10 cellular contexts compared by ENCODE assay signal in genomic region chr12:110669193-110669502, GRCh38. TPM values are rescaled to one million over a fixed set of nuclear protein-coding genes. Genes with fewer than 3 reads are reported as not detected.
DNase-seq lines count a peak whose midpoint lies in the region; ATAC-seq lines count a peak whose summit lies in the region.
"Had no signal": no experiment of that assay in that cellular context is flagged by ENCODE, and none has a peak within 500 bp of the region (broad histone marks: within the 10 kb centered on the region; RNA-seq: fewer than 3 reads in every experiment).

No MANE protein-coding gene starts in this region.

- POLR2A ChIA-PET in CD4-positive, alpha-beta memory T cell (lab: Charles Lee; ENCODE audit: partially characterized antibody) = no interaction called here

- H3K4me3 Mint-ChIP-seq in CD4-positive, alpha-beta memory T cell = peak overlapping the region in 4 of 8 donors; percentile 10 to 69 (median 40)

- H3K27me3 Mint-ChIP-seq in CD4-positive, alpha-beta memory T cell = no peaks in the 10 kb centered on the region

- no peak overlapping the region for H3K4me3 ChIP-seq in CD4-positive, alpha-beta memory T cell (ENCODE audit: low read length in 2 of 2)
- H3K4me3 ChIP-seq: adrenal gland, ovary had no signal

- no peak overlapping the region for H3K27ac ChIP-seq in CD4-positive, alpha-beta memory T cell (ENCODE audit: low read depth, low read length)
- H3K27ac ChIP-seq: adrenal gland, ovary had no signal

- peak overlapping the region in 5 of 7 donors; percentile 6 to 71 (median 49) for H3K27ac Mint-ChIP-seq in CD4-positive, alpha-beta memory T cell
- H3K27ac Mint-ChIP-seq in activated naive CD4-positive, alpha-beta T cell treated with anti-CD3 and anti-CD28 coated beads, Interleukin-2, amount 50 U/mL, for 72 hours = peak overlapping the region; percentile 76 to 95

- H3K36me3 ChIP-seq in CD4-positive, alpha-beta memory T cell (ENCODE audit: insufficient read depth, low read length) = no peaks in the 10 kb centered on the region
- H3K36me3 ChIP-seq: adrenal gland, ovary had no signal

- DNase-seq in CD4-positive, alpha-beta memory T cell = no peak
- no peak for DNase-seq in activated naive CD4-positive, alpha-beta T cell treated with anti-CD3 and anti-CD28 coated beads, Interleukin-2, amount 50 U/mL, for 72 hours (ENCODE audit: low spot score in 2 of 2)
- no peak for DNase-seq in UCSD-AML1 (lab: John Stamatoyannopoulos, UW; ENCODE audit: unreplicated experiment)
- no peak for DNase-seq in GM19238 (ENCODE audit: insufficient read length, low spot score)
- DNase-seq in NCI-H187 treated with DMSO at 0.1 percent for 48 hours (lab: John Stamatoyannopoulos, UW) = no peak
- DNase-seq: adrenal gland, ovary had no signal

- intact Hi-C loops in CD4-positive, alpha-beta memory T cell (cut with micrococcal nuclease) = no loop called here

- H3K4me1 Mint-ChIP-seq in CD4-positive, alpha-beta memory T cell = peaks cover 16 to 28% (median 22%) of the 10 kb centered on the region in 4 donors

- ATAC-seq in GM18909 (IDR thresholded peaks at IDR 0.05; ENCODE audit: poor library complexity, unreplicated experiment) = peak; percentile 30
- ATAC-seq in HG03108 (IDR thresholded peaks at IDR 0.05; ENCODE audit: unreplicated experiment) = peak; percentile 31
- ATAC-seq in activated naive CD4-positive, alpha-beta T cell treated with anti-CD3 and anti-CD28 coated beads, Interleukin-2, amount 50 U/mL, for 72 hours = no peak
- no peak for ATAC-seq in GM19397 (IDR thresholded peaks at IDR 0.05; ENCODE audit: unreplicated experiment)

- CTCF ChIA-PET in CD4-positive, alpha-beta memory T cell (lab: Charles Lee; ENCODE audit: partially characterized antibody) = no interaction called here

- H3K27me3 ChIP-seq in CD4-positive, alpha-beta memory T cell (ENCODE audit: insufficient read depth, low read length) = no peaks in the 10 kb centered on the region
- H3K27me3 ChIP-seq: adrenal gland, ovary had no signal

- no peaks in the 10 kb centered on the region for H3K9me3 ChIP-seq in CD4-positive, alpha-beta memory T cell (ENCODE audit: control insufficient read depth in 1 of 2, low read length in 2 of 2)
- H3K9me3 ChIP-seq: adrenal gland, ovary had no signal

- H3K9me3 Mint-ChIP-seq in CD4-positive, alpha-beta memory T cell = peaks cover under 1 to 34% (median 22%) of the 10 kb centered on the region in 8 donors
- peaks cover 8 to 12% of the 10 kb centered on the region in 2 donors for H3K9me3 Mint-ChIP-seq in activated naive CD4-positive, alpha-beta T cell treated with anti-CD3 and anti-CD28 coated beads, Interleukin-2, amount 50 U/mL, for 72 hours

- H3K36me3 Mint-ChIP-seq in CD4-positive, alpha-beta memory T cell = peaks cover 33 to 42% of the 10 kb centered on the region in 2 donors
- H3K36me3 Mint-ChIP-seq in activated naive CD4-positive, alpha-beta T cell treated with anti-CD3 and anti-CD28 coated beads, Interleukin-2, amount 50 U/mL, for 72 hours = peaks cover 17 to 36% of the 10 kb centered on the region in 2 donors

- H3K4me1 ChIP-seq in CD4-positive, alpha-beta memory T cell (ENCODE audit: insufficient read depth, low read length) = peaks cover 20% of the 10 kb centered on the region
- H3K4me1 ChIP-seq: adrenal gland had no signal

RNA-seq across cellular contexts. Expression of gene HVCN1, which starts 19.8 kb away (rescaled TPM):
- 1 to 10 TPM; 6.4 to 7.8 TPM for total RNA-seq in CD4-positive, alpha-beta memory T cell
- polyA plus RNA-seq in CD4-positive, alpha-beta memory T cell = 10 to 100 TPM in 1 of 2 donors, 1 to 10 TPM in 1; 7.4 to 16.4 TPM
- total RNA-seq in activated naive CD4-positive, alpha-beta T cell treated with anti-CD3 and anti-CD28 coated beads, Interleukin-2, amount 50 U/mL, for 72 hours = 1 to 10 TPM; 2.8 to 6.3 TPM

RNA-seq across cellular contexts. Expression of gene TCTN1, which starts 55.2 kb away (rescaled TPM):
- 1 to 10 TPM; 5.8 to 7.7 TPM for total RNA-seq in CD4-positive, alpha-beta memory T cell
- polyA plus RNA-seq in CD4-positive, alpha-beta memory T cell = 1 to 10 TPM; 5.9 to 6.1 TPM
- 10 to 100 TPM in 1 of 2 donors, 1 to 10 TPM in 1; 3.3 to 10.4 TPM for total RNA-seq in activated naive CD4-positive, alpha-beta T cell treated with anti-CD3 and anti-CD28 coated beads, Interleukin-2, amount 50 U/mL, for 72 hours

Comparison
In these comparisons a context has a peak if more than half of its experiments do, and no peak if none do; other contexts are left out.
1. ATAC-seq: peak in GM18909 (single experiment) and HG03108 (single experiment); none in activated naive CD4-positive, alpha-beta T cell treated with anti-CD3 and anti-CD28 coated beads, Interleukin-2, amount 50 U/mL, for 72 hours (0 of 2) and GM19397 (single experiment).